10 cellular contexts compared by ENCODE assay signal in the genomic region with DNA sequence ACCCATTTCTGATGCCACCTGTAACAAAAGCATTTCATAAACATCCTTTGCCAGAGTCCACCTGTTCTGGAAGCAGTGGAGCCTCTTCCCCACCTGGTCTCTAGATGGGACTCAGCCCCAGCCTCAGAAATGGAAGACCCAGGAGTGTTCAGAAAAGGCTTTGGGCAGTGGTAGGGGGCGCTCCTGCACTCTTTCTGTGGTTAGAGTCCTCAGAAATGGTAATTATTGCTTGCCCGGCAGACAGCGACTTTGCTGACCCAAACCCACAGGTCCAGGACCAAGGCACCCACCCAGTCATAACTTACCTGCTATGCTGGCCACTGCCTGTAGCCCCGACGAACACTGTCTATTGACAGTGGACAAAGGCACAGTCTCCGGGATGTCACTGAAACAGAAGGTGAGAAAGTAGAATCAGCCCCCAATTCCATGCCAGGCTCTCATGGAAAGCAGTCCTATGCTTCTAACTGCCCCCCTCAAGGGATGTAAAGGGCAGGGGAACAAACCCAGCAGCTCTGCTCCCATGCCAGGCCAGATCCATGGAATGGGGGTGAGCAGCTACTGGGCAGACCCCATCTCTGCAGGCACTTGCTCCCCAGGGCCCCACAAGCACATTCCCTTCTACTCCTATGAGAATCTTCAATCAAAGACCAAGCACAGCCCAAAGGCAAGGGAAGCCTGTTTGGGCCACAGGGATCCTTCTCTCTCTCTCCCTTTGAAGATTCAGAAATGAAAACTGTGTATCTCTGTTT. TPM values are rescaled to one million over a fixed set of nuclear protein-coding genes. Genes with fewer than 3 reads are reported as not detected.
DNase-seq lines count a peak whose midpoint lies in the region; ATAC-seq and TF ChIP-seq lines count a peak whose summit lies in the region.
"Had no signal": no experiment of that assay in that cellular context is flagged by ENCODE, and none has a peak within 500 bp of the region (broad histone marks: within the 10 kb centered on the region; RNA-seq: fewer than 3 reads in every experiment).

No MANE protein-coding gene starts in this region.

- TF ChIP-seq RAD21 in IMR-90 (IDR thresholded peaks at IDR 0.05; ENCODE audit: low read length): peak; percentile 64

- peak; percentile 4 for DNase-seq in COLO668 (lab: John Stamatoyannopoulos, UW; ENCODE audit: unreplicated experiment)
- DNase-seq in IMR-90: peak; percentile 31
- DNase-seq in activated T-cell treated with anti-CD3 and anti-CD28 coated beads, Interleukin-2, amount 50 U/mL, for 72 hours: peak; percentile 22 to 29
- DNase-seq in right lobe of liver: peak; percentile 35 to 56 (median 50)
- no peak for DNase-seq in GM19240 (ENCODE audit: insufficient read length, low spot score)
- DNase-seq: NCI-H2171 treated with DMSO at 0.1 percent for 48 hours had no signal

- H3K4me1 Mint-ChIP-seq in activated T-cell treated with anti-CD3 and anti-CD28 coated beads, Interleukin-2, amount 50 U/mL, for 72 hours (ENCODE audit: low read depth): peaks cover 27% of the 10 kb centered on the region

- dilution Hi-C loops in IMR-90 (cut with HindIII; ENCODE audit: low sequenced_read_pairs, unreplicated experiment): no loop called here

- WGBS in IMR-90 (ENCODE audit: extremely low coverage in 2 of 2, insufficient read length in 1 of 2), 2 experiments: no CpG with 5 or more reads among the region's 6 CpGs
- 47% methylated on average over 3 of the region's 6 CpGs for WGBS in right lobe of liver (ENCODE audit: insufficient coverage, low coverage, low lambda C conversion rate, missing lambda C conversion rate)

- no peak overlapping the region for H3K27ac ChIP-seq in IMR-90 (ENCODE audit: insufficient read depth, low read length)
- peak overlapping the region; percentile 35 to 90 (median 76) for H3K27ac ChIP-seq in right lobe of liver

- H2BK5ac ChIP-seq in IMR-90 (ENCODE audit: low read depth, low read length, poor library complexity, severe bottlenecking): no peak overlapping the region

- no peak overlapping the region for H2AFZ ChIP-seq in IMR-90 (replicated peaks; ENCODE audit: low read length, poor library complexity)

- TF ChIP-seq CTCF in IMR-90 (conservative IDR thresholded peaks at IDR 0.05; ENCODE audit: low read depth, low read length) (peak; percentile 61), right lobe of liver (IDR thresholded peaks at IDR 0.05) (peak; percentile 13 to 44 (median 22))

- CTCF ChIA-PET in IMR-90 (lab: Yijun Ruan, JAX): interaction anchor here (0.6 to 1.1 kb wide), 2 partner anchors 102 to 166 kb away, joined by 4 to 7 read pairs; no protein-coding TSS in a partner anchor

- POLR2A ChIA-PET in IMR-90 (lab: Charles Lee; ENCODE audit: unreplicated experiment): no interaction called here

- H3K4me3 ChIP-seq in IMR-90 (ENCODE audit: insufficient read depth, low read depth, low read length) (no peak overlapping the region), right lobe of liver (no peak overlapping the region)

- no peak overlapping the region for H3K4me2 ChIP-seq in IMR-90 (ENCODE audit: low read depth, low read length)

- H3K27me3 ChIP-seq in IMR-90 (ENCODE audit: control insufficient read depth, insufficient read depth, low read length) (no peaks in the 10 kb centered on the region), right lobe of liver (no peaks in the 10 kb centered on the region)

- no peaks in the 10 kb centered on the region for H3K9me3 ChIP-seq in IMR-90 (ENCODE audit: control insufficient read depth, insufficient read depth, low read length)
- no peaks in the 10 kb centered on the region for H3K9me3 ChIP-seq in right lobe of liver

- no peak overlapping the region for H3K14ac ChIP-seq in IMR-90 (replicated peaks; ENCODE audit: low read depth, low read length)

- ATAC-seq in IMR-90 (ENCODE audit: low read depth) (peak; percentile 64), right lobe of liver (no peak), GM19324 (IDR thresholded peaks at IDR 0.05; ENCODE audit: low FRiP score, unreplicated experiment) (no peak), HG02763 (IDR thresholded peaks at IDR 0.05; ENCODE audit: unreplicated experiment) (no peak), GM21619 (IDR thresholded peaks at IDR 0.05; ENCODE audit: unreplicated experiment) (no peak)
- ATAC-seq in activated T-cell treated with anti-CD3 and anti-CD28 coated beads, Interleukin-2, amount 50 U/mL, for 72 hours (replicated peaks in 1 of 2): no peak

- H3K9me3 Mint-ChIP-seq in activated T-cell treated with anti-CD3 and anti-CD28 coated beads, Interleukin-2, amount 50 U/mL, for 72 hours: no peaks in the 10 kb centered on the region
- H3K9me3 Mint-ChIP-seq: stimulated activated naive CD8-positive, alpha-beta T cell treated with anti-CD3 and anti-CD28 coated beads, Interleukin-15, Interleukin-2, amounts not matched to agents 100 ng/mL and 50 ng/mL, for 24 hours had no signal

- no peak overlapping the region for H3K56ac ChIP-seq in IMR-90 (ENCODE audit: extremely low read depth, insufficient read depth, low read length)

- no peak for TF ChIP-seq POLR2A in IMR-90 (IDR thresholded peaks at IDR 0.05; ENCODE audit: low read depth, low read length)
- TF ChIP-seq POLR2A in right lobe of liver (IDR thresholded peaks at IDR 0.05): no peak

- H2BK15ac ChIP-seq in IMR-90 (ENCODE audit: low read depth, low read length): no peak overlapping the region

- 0 out of 2 replicates have a peak, but pooled peaks cover 4% of the 10 kb centered on the region for H3K9me1 ChIP-seq in IMR-90 (ENCODE audit: insufficient read depth, low read length)

- H4K5ac ChIP-seq in IMR-90 (ENCODE audit: low read depth, low read length): no peak overlapping the region

- H2AK5ac ChIP-seq in IMR-90 (ENCODE audit: low read depth, low read length): no peak overlapping the region

- no peak overlapping the region for H3K4me3 Mint-ChIP-seq in activated T-cell treated with anti-CD3 and anti-CD28 coated beads, Interleukin-2, amount 50 U/mL, for 72 hours
- H3K4me3 Mint-ChIP-seq: stimulated activated naive CD8-positive, alpha-beta T cell treated with anti-CD3 and anti-CD28 coated beads, Interleukin-15, Interleukin-2, amounts not matched to agents 100 ng/mL and 50 ng/mL, for 24 hours had no signal

- no peaks in the 10 kb centered on the region for H3K27me3 Mint-ChIP-seq in activated T-cell treated with anti-CD3 and anti-CD28 coated beads, Interleukin-2, amount 50 U/mL, for 72 hours (ENCODE audit: low read depth)
- H3K27me3 Mint-ChIP-seq: stimulated activated naive CD8-positive, alpha-beta T cell treated with anti-CD3 and anti-CD28 coated beads, Interleukin-15, Interleukin-2, amounts not matched to agents 100 ng/mL and 50 ng/mL, for 24 hours had no signal

- H3K36me3 ChIP-seq in IMR-90 (ENCODE audit: control insufficient read depth, insufficient read depth, low read length): peaks cover 58% of the 10 kb centered on the region
- peaks cover 0 to 72% (median 34%) of the 10 kb centered on the region in 4 donors for H3K36me3 ChIP-seq in right lobe of liver

- H4K20me1 ChIP-seq in IMR-90 (ENCODE audit: insufficient read depth, low read length): 0 out of 2 replicates have a peak, but pooled peaks cover 5% of the 10 kb centered on the region

- H3K23ac ChIP-seq in IMR-90 (ENCODE audit: low read depth, low read length): no peak overlapping the region

- H3K27ac Mint-ChIP-seq in activated T-cell treated with anti-CD3 and anti-CD28 coated beads, Interleukin-2, amount 50 U/mL, for 72 hours: no peak overlapping the region

- in situ Hi-C loops in IMR-90 (cut with MboI; ENCODE audit: low sequenced_read_pairs): loop anchor here (10.0 kb wide), 1 partner anchor 353 kb away; no protein-coding TSS in a partner anchor

- H2AK9ac ChIP-seq in IMR-90 (replicated peaks; ENCODE audit: low read depth, low read length, poor library complexity): peak overlapping the region; percentile 82

- no peak overlapping the region for H2BK20ac ChIP-seq in IMR-90 (ENCODE audit: low read depth, low read length)

- H3K18ac ChIP-seq in IMR-90 (ENCODE audit: low read depth, low read length): no peak overlapping the region

- H3K9ac ChIP-seq in IMR-90 (ENCODE audit: low read depth, low read length): no peak overlapping the region

- no peak overlapping the region for H4K8ac ChIP-seq in IMR-90 (ENCODE audit: low read depth in 2 of 2, low read length in 2 of 2)

- H3K4me1 ChIP-seq in IMR-90 (ENCODE audit: control insufficient read depth, insufficient read depth, low read length): no peaks in the 10 kb centered on the region
- H3K4me1 ChIP-seq in right lobe of liver: peaks cover 0 to 84% (median 41%) of the 10 kb centered on the region in 4 donors

- H3K79me1 ChIP-seq in IMR-90 (ENCODE audit: low read depth in 1 of 2, low read length in 2 of 2): peaks cover 13 to 55% of the 10 kb centered on the region in 2 experiments

- H2BK120ac ChIP-seq in IMR-90 (ENCODE audit: low read depth, low read length): no peak overlapping the region

- H4K91ac ChIP-seq in IMR-90 (ENCODE audit: insufficient read depth, low read depth, low read length): no peak overlapping the region

- no peak overlapping the region for H3K4ac ChIP-seq in IMR-90 (ENCODE audit: low read depth, low read length)

- intact Hi-C loops in IMR-90 (cut with micrococcal nuclease): no loop called here
- intact Hi-C loops in right lobe of liver (cut with DNase I): no loop called here

- H3K36me3 Mint-ChIP-seq in activated T-cell treated with anti-CD3 and anti-CD28 coated beads, Interleukin-2, amount 50 U/mL, for 72 hours (ENCODE audit: insufficient read depth in 2 of 2): peaks cover 0 to 16% of the 10 kb centered on the region in 2 donors

- BruUV-seq in IMR-90 (replicated peaks; lab: Mats Ljungman, UMichigan): no TSS peak

RNA-seq across cellular contexts. Expression of gene ACAA1, which starts 5.1 kb away (rescaled TPM):
- total RNA-seq in IMR-90 (2012; rRNA removed) (19.4 and 30.8 TPM in 2 replicates), right lobe of liver (100 to 1,000 TPM; 192 to 441 (median 309) TPM)
- polyA plus RNA-seq in IMR-90 (2012; rRNA removed): 62.4 and 69.4 TPM in 2 replicates
- polyA plus RNA-seq in IMR-90 (2012; cell fraction: cytosol; rRNA removed): 40.6 and 50.8 TPM in 2 replicates
- 134 and 252 TPM in 2 replicates for polyA plus RNA-seq in IMR-90 (2012; cell fraction: nucleus; rRNA removed; ENCODE audit: low replicate concordance)
- 10 to 100 TPM; 49.7 to 52.9 TPM for total RNA-seq in activated T-cell treated with anti-CD3 and anti-CD28 coated beads, Interleukin-2, amount 50 U/mL, for 72 hours

RNA-seq across cellular contexts. Expression of gene MYD88, which starts 6.7 kb away (rescaled TPM):
- 9.3 and 10.8 TPM in 2 replicates for total RNA-seq in IMR-90 (2012; rRNA removed)
- 34.4 and 39.8 TPM in 2 replicates for polyA plus RNA-seq in IMR-90 (2012; rRNA removed)
- polyA plus RNA-seq in IMR-90 (2012; cell fraction: cytosol; rRNA removed): 30.6 and 68.8 TPM in 2 replicates
- polyA plus RNA-seq in IMR-90 (2012; cell fraction: nucleus; rRNA removed; ENCODE audit: low replicate concordance): 18.4 and 27.6 TPM in 2 replicates
- total RNA-seq in activated T-cell treated with anti-CD3 and anti-CD28 coated beads, Interleukin-2, amount 50 U/mL, for 72 hours: 10 to 100 TPM; 27.3 to 38.2 TPM
- 10 to 100 TPM; 24.3 to 57.3 (median 37.0) TPM for total RNA-seq in right lobe of liver

RNA-seq across cellular contexts. Expression of gene OXSR1, which starts 33.5 kb away (rescaled TPM):
- total RNA-seq in IMR-90 (2012; rRNA removed): 37.6 and 50.5 TPM in 2 replicates
- polyA plus RNA-seq in IMR-90 (2012; rRNA removed): 28.9 and 32.9 TPM in 2 replicates
- 9.9 and 11.5 TPM in 2 replicates for polyA plus RNA-seq in IMR-90 (2012; cell fraction: cytosol; rRNA removed)
- polyA plus RNA-seq in IMR-90 (2012; cell fraction: nucleus; rRNA removed; ENCODE audit: low replicate concordance): 7.8 and 33.4 TPM in 2 replicates
- 10 to 100 TPM; 46.3 to 51.8 TPM for total RNA-seq in activated T-cell treated with anti-CD3 and anti-CD28 coated beads, Interleukin-2, amount 50 U/mL, for 72 hours
- total RNA-seq in right lobe of liver: 10 to 100 TPM; 12.0 to 20.3 (median 15.2) TPM
